11 cellular contexts compared by ENCODE assay signal in the genomic region with DNA sequence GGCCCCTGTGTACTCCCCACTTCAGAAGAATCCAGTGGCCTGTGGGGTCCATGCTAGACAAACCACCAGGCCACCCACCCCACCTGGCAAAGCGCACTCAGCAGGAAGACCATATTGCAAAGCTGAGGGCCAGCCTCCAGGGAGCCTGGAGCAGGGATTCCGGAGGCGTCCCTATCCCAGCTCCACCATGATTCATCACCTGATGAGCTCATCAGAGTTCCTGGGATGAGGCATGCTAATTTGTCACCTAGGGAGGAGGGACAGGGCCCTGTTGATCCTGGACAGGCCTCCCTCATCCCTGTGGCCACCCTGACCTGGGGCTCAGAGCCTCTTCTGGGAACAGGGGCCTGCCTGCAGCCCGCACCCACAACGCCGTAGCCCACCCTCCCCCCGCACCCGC.
A peak's percentile ranks its signal among the peaks of the same experiment; 100 is the strongest.
DNase-seq lines count a peak whose midpoint lies in the region; ATAC-seq and TF ChIP-seq lines count a peak whose summit lies in the region.
"Had no signal": no experiment of that assay in that cellular context is flagged by ENCODE, and none has a peak within 500 bp of the region (broad histone marks: within the 10 kb centered on the region; RNA-seq: fewer than 3 reads in every experiment).

No MANE protein-coding gene starts in this region.

- H3K4me3 ChIP-seq in heart right ventricle: no peak overlapping the region
- H3K4me3 ChIP-seq: left lung had no signal

- H3K27me3 Mint-ChIP-seq in activated CD4-positive, alpha-beta memory T cell treated with anti-CD3 and anti-CD28 coated beads, Interleukin-2, amount 10 ng/mL, durations not matched to agents 7 days and 5 days: no peaks in the 10 kb centered on the region

- H3K4me1 ChIP-seq in heart right ventricle: peaks cover 0 to 34% (median 13%) of the 10 kb centered on the region in 9 donors

- H3K27ac Mint-ChIP-seq in activated CD4-positive, alpha-beta memory T cell treated with anti-CD3 and anti-CD28 coated beads, Interleukin-2, amount 10 ng/mL, durations not matched to agents 7 days and 5 days: no peak overlapping the region

- no peak overlapping the region for H3K4me3 Mint-ChIP-seq in activated CD4-positive, alpha-beta memory T cell treated with anti-CD3 and anti-CD28 coated beads, Interleukin-2, amount 10 ng/mL, durations not matched to agents 7 days and 5 days

- intact Hi-C loops in heart right ventricle (cut with DNase I): no loop called here

- H3K9me3 ChIP-seq in heart right ventricle: no peaks in the 10 kb centered on the region
- H3K9me3 ChIP-seq: left lung had no signal

- CTCF ChIA-PET in activated CD4-positive, alpha-beta memory T cell treated with anti-CD3 and anti-CD28 coated beads, Interleukin-2, amount 10 ng/mL, durations not matched to agents 7 days and 5 days (lab: Charles Lee): no interaction called here

- peaks cover 0 to 10% (median 0%) of the 10 kb centered on the region in 9 donors for H3K36me3 ChIP-seq in heart right ventricle

- 93 to 96% methylated on average over 8 of the region's 8 CpGs for WGBS in heart right ventricle, 2 donors

- POLR2A ChIA-PET in activated CD4-positive, alpha-beta memory T cell treated with anti-CD3 and anti-CD28 coated beads, Interleukin-2, amount 10 ng/mL, durations not matched to agents 7 days and 5 days (lab: Charles Lee): no interaction called here

- no peak for TF ChIP-seq CTCF in heart right ventricle (IDR thresholded peaks at IDR 0.05)

- ATAC-seq in GM21526 (IDR thresholded peaks at IDR 0.05; ENCODE audit: low FRiP score, unreplicated experiment) (no peak), heart right ventricle (no peak)
- ATAC-seq: activated CD4-positive, CD25-positive, alpha-beta regulatory T cell treated with anti-CD3 and anti-CD28 coated beads, Interleukin-2, amount 50 U/mL, for 24 hours; left lung; right cardiac atrium had no signal

- no peaks in the 10 kb centered on the region for H3K36me3 Mint-ChIP-seq in activated CD4-positive, alpha-beta memory T cell treated with anti-CD3 and anti-CD28 coated beads, Interleukin-2, amount 10 ng/mL, durations not matched to agents 7 days and 5 days (ENCODE audit: low read depth)

- no peaks in the 10 kb centered on the region for H3K9me3 Mint-ChIP-seq in activated CD4-positive, alpha-beta memory T cell treated with anti-CD3 and anti-CD28 coated beads, Interleukin-2, amount 10 ng/mL, durations not matched to agents 7 days and 5 days

- no peak overlapping the region for H3K27ac ChIP-seq in heart right ventricle
- H3K27ac ChIP-seq: left lung had no signal

- peaks cover 2% of the 10 kb centered on the region for H3K4me1 Mint-ChIP-seq in activated CD4-positive, alpha-beta memory T cell treated with anti-CD3 and anti-CD28 coated beads, Interleukin-2, amount 10 ng/mL, durations not matched to agents 7 days and 5 days

- H3K27me3 ChIP-seq in heart right ventricle: no peaks in the 10 kb centered on the region
- H3K27me3 ChIP-seq: left lung had no signal

- DNase-seq in GM03348 (ENCODE audit: low spot score) (peak; percentile 81), NCI-H345 treated with DMSO at 0.1 percent for 48 hours (lab: John Stamatoyannopoulos, UW; ENCODE audit: unreplicated experiment) (peak; percentile 18), dermis blood vessel endothelial cell (peak; percentile 64), myocyte (ENCODE audit: low read depth) (peak; percentile 12), DMS114 treated with DMSO at 0.1 percent for 48 hours (lab: John Stamatoyannopoulos, UW; ENCODE audit: unreplicated experiment) (no peak), heart right ventricle (no peak)
- no peak for DNase-seq in activated CD4-positive, alpha-beta memory T cell treated with anti-CD3 and anti-CD28 coated beads, Interleukin-2, amount 10 ng/mL, durations not matched to agents 7 days and 5 days
- DNase-seq: left lung, right cardiac atrium had no signal

Comparison
In these comparisons a context has a peak if more than half of its experiments do, and no peak if none do; other contexts are left out.
1. DNase-seq: peak in GM03348 (single experiment), NCI-H345 treated with DMSO at 0.1 percent for 48 hours (single experiment), dermis blood vessel endothelial cell (single experiment) and myocyte (single experiment); none in DMS114 treated with DMSO at 0.1 percent for 48 hours (single experiment), heart right ventricle (0 of 2) and activated CD4-positive, alpha-beta memory T cell treated with anti-CD3 and anti-CD28 coated beads, Interleukin-2, amount 10 ng/mL, durations not matched to agents 7 days and 5 days (single experiment).